ENCODE assay signal across 8 cellular contexts in genomic region chr4:141635726-141636076, GRCh38.
DNase-seq lines count a peak whose midpoint lies in the region; ATAC-seq and TF ChIP-seq lines count a peak whose summit lies in the region.

No MANE protein-coding gene starts in this region.

- TF ChIP-seq CTCF in epithelial cell of esophagus (IDR thresholded peaks at IDR 0.05; ENCODE audit: insufficient read depth, low read depth, low read length, missing control alignments), result no peak

- H3K9ac ChIP-seq in HUES48 (ENCODE audit: low read depth, low read length), result no peak overlapping the region

- H3K4me1 ChIP-seq in HUES48 (ENCODE audit: control insufficient read depth, insufficient read depth, low read length), result peaks cover 27% of the 10 kb centered on the region

- peaks cover 38% of the 10 kb centered on the region for H3K27me3 ChIP-seq in HUES48 (ENCODE audit: control insufficient read depth, insufficient read depth, low read length)

- H3K36me3 ChIP-seq in HUES48 (ENCODE audit: control insufficient read depth, insufficient read depth, low read length), result no peaks in the 10 kb centered on the region

- peak; percentile 40 for ATAC-seq in GM21423 (IDR thresholded peaks at IDR 0.05; ENCODE audit: unreplicated experiment)

- no peaks in the 10 kb centered on the region for H3K9me3 ChIP-seq in HUES48 (ENCODE audit: control insufficient read depth, insufficient read depth, low read length)

- DNase-seq in epithelial cell of esophagus (ENCODE audit: low read depth) (no peak), NCI-H524 (lab: John Stamatoyannopoulos, UW) (no peak), SHP77 (lab: John Stamatoyannopoulos, UW) (no peak)
- no peak for DNase-seq in activated effector memory CD4-positive, alpha-beta T cell treated with Interleukin-2 at 50 U/mL for 16 hours

- H3K4me3 ChIP-seq in GM08714 (ENCODE audit: low read length) (peak overlapping the region; percentile 77; the same call in 1 of the 2 replicates), HUES48 (ENCODE audit: low read depth, low read length) (peak overlapping the region; percentile 70; the same call in 1 of the 2 replicates), epithelial cell of esophagus (ENCODE audit: low read length) (peak overlapping the region; percentile 70), skin epidermis (peak overlapping the region; percentile 62 to 88 (median 69))

- no peak overlapping the region for H3K27ac ChIP-seq in HUES48 (ENCODE audit: low read depth, low read length)
- H3K27ac ChIP-seq in skin epidermis, result peak overlapping the region in 14 of 21 experiments; percentile 63 to 94 (median 84)
